ENCODE assay signal across 2 cellular contexts in the genomic region with DNA sequence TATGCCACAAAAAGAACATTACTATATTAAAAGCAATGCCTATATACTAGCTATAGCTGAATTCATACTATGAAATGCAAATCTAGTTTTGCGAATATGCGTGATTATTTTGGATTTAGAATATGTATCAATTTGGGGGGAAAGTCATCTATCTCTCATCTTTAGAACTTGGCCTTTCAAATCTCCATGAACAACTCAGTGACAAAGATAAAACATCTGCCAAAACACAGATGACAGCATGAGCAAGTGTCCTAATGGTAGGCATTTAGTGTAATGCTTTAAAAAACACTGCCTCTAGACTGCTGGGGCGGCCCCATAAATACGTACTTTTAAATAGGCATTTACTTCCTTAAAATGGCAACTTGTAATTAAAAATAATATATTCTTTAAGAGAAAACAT.
TF ChIP-seq lines count a peak whose summit lies in the region.

No MANE protein-coding gene starts in this region.

TF ChIP-seq in SK-N-SH, 30 proteins besides CTCF, POLR2A, EP300 and RAD21 (continued from another document):
- no peak for TF ChIP-seq ZBTB33 (IDR thresholded peaks at IDR 0.05; ENCODE audit: borderline replicate concordance, low read depth)
- TF ChIP-seq ELF1 (IDR thresholded peaks at IDR 0.05) = no peak
- no peak for TF ChIP-seq TCF12 (IDR thresholded peaks at IDR 0.05)
- no peak for TF ChIP-seq JUND (IDR thresholded peaks at IDR 0.05)
- TF ChIP-seq RFX5 (IDR thresholded peaks at IDR 0.05; ENCODE audit: low read length) = no peak
- TF ChIP-seq RCOR1 (IDR thresholded peaks at IDR 0.05; ENCODE audit: low read length) = no peak
- TF ChIP-seq, protein P1, sequence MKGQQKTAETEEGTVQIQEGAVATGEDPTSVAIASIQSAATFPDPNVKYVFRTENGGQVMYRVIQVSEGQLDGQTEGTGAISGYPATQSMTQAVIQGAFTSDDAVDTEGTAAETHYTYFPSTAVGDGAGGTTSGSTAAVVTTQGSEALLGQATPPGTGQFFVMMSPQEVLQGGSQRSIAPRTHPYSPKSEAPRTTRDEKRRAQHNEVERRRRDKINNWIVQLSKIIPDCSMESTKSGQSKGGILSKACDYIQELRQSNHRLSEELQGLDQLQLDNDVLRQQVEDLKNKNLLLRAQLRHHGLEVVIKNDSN (IDR thresholded peaks at IDR 0.05; ENCODE audit: borderline replicate concordance, low read depth) = no peak
- TF ChIP-seq CHD2 (IDR thresholded peaks at IDR 0.05; ENCODE audit: low read length, partially characterized antibody) = no peak

TF ChIP-seq in SK-N-SH treated with all-trans-retinoic acid at 6 μM for 48 hours, 23 proteins besides CTCF, POLR2A, EP300 and RAD21 (continued from another document):
- TF ChIP-seq CREB5 (CRISPR knock-in tag; IDR thresholded peaks at IDR 0.05; ENCODE audit: low read depth) (no peak), ZFP3 (CRISPR knock-in tag; IDR thresholded peaks at IDR 0.05) (no peak), ZC3H10 (CRISPR knock-in tag; IDR thresholded peaks at IDR 0.05) (no peak), ISL1 (CRISPR knock-in tag; IDR thresholded peaks at IDR 0.05) (no peak), ZNF70 (CRISPR knock-in tag; IDR thresholded peaks at IDR 0.05) (no peak), TCF4 (CRISPR knock-in tag; IDR thresholded peaks at IDR 0.05; ENCODE audit: borderline replicate concordance) (no peak), RARB (CRISPR knock-in tag; IDR thresholded peaks at IDR 0.05) (no peak), CSDC2 (CRISPR knock-in tag; IDR thresholded peaks at IDR 0.05) (no peak), ESRRG (CRISPR knock-in tag; IDR thresholded peaks at IDR 0.05) (no peak), ARNTL (CRISPR knock-in tag; IDR thresholded peaks at IDR 0.05; ENCODE audit: borderline replicate concordance, low read depth) (no peak), TOX (CRISPR knock-in tag; IDR thresholded peaks at IDR 0.05; ENCODE audit: borderline replicate concordance) (no peak)
- TF ChIP-seq, protein P2, sequence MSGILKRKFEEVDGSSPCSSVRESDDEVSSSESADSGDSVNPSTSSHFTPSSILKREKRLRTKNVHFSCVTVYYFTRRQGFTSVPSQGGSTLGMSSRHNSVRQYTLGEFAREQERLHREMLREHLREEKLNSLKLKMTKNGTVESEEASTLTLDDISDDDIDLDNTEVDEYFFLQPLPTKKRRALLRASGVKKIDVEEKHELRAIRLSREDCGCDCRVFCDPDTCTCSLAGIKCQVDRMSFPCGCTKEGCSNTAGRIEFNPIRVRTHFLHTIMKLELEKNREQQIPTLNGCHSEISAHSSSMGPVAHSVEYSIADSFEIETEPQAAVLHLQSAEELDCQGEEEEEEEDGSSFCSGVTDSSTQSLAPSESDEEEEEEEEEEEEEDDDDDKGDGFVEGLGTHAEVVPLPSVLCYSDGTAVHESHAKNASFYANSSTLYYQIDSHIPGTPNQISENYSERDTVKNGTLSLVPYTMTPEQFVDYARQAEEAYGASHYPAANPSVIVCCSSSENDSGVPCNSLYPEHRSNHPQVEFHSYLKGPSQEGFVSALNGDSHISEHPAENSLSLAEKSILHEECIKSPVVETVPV (CRISPR knock-in tag; IDR thresholded peaks at IDR 0.05) = no peak
- TF ChIP-seq, protein P3, sequence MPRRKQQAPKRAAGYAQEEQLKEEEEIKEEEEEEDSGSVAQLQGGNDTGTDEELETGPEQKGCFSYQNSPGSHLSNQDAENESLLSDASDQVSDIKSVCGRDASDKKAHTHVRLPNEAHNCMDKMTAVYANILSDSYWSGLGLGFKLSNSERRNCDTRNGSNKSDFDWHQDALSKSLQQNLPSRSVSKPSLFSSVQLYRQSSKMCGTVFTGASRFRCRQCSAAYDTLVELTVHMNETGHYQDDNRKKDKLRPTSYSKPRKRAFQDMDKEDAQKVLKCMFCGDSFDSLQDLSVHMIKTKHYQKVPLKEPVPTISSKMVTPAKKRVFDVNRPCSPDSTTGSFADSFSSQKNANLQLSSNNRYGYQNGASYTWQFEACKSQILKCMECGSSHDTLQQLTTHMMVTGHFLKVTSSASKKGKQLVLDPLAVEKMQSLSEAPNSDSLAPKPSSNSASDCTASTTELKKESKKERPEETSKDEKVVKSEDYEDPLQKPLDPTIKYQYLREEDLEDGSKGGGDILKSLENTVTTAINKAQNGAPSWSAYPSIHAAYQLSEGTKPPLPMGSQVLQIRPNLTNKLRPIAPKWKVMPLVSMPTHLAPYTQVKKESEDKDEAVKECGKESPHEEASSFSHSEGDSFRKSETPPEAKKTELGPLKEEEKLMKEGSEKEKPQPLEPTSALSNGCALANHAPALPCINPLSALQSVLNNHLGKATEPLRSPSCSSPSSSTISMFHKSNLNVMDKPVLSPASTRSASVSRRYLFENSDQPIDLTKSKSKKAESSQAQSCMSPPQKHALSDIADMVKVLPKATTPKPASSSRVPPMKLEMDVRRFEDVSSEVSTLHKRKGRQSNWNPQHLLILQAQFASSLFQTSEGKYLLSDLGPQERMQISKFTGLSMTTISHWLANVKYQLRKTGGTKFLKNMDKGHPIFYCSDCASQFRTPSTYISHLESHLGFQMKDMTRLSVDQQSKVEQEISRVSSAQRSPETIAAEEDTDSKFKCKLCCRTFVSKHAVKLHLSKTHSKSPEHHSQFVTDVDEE (CRISPR knock-in tag; IDR thresholded peaks at IDR 0.05) = no peak
